In the genomic region with DNA sequence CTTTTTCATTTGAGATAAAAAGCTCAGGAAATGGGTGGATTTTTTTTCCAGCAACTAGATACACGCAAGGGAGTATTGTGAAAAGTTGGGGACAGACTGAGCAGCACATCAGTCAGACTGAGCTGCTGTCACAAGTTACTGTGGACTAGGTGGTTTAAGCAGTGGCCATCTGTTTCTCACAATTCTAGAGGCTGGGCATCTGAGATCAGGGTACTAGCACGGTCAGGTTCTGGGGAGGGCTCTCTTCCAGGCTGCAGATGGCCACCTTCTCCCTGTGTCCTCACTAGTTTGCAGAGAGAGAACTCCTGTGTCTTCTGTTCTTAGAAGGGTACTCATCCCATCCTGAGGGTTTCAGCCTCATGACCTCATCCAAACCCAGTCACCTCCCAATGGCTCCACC, we compare ENCODE assay signal across 17 cellular contexts.
"Had no signal": no experiment of that assay in that cellular context is flagged by ENCODE, and none has a peak within 500 bp of the region (broad histone marks: within the 10 kb centered on the region; RNA-seq: fewer than 3 reads in every experiment).

No MANE protein-coding gene starts in this region.

- H3K4me1 Mint-ChIP-seq: immature natural killer cell, mesothelial cell of epicardium had no signal

- H3K9me3 Mint-ChIP-seq: immature natural killer cell; natural killer cell treated with Interleukin-12 subunit alpha and Interleukin-12 subunit beta and Interleukin-15 and Interleukin-18, amount 100 ng/mL, for 72 hours; stimulated activated naive B cell treated with anti-CD40 and anti-IgM and Interleukin-4, amounts not matched to agents 10 μg/mL and 1 μg/mL and 100 μg/mL, for 72 hours had no signal

- H3K4me3 Mint-ChIP-seq: immature natural killer cell; mesothelial cell of epicardium; natural killer cell treated with Interleukin-12 subunit alpha and Interleukin-12 subunit beta and Interleukin-15 and Interleukin-18, amount 100 ng/mL, for 72 hours; neural progenitor cell; stimulated activated naive B cell treated with anti-CD40 and anti-IgM and Interleukin-4, amounts not matched to agents 10 μg/mL and 1 μg/mL and 100 μg/mL, for 72 hours; stimulated activated naive CD8-positive, alpha-beta T cell treated with anti-CD3 and anti-CD28 coated beads, Interleukin-15, amount 100 ng/mL, for 72 hours had no signal

- H3K36me3 Mint-ChIP-seq: immature natural killer cell; mesothelial cell of epicardium; natural killer cell treated with Interleukin-12 subunit alpha and Interleukin-12 subunit beta and Interleukin-15 and Interleukin-18, amount 100 ng/mL, for 72 hours; neural progenitor cell; stimulated activated naive B cell treated with anti-CD40 and anti-IgM and Interleukin-4, amounts not matched to agents 10 μg/mL and 1 μg/mL and 100 μg/mL, for 72 hours had no signal

- DNase-seq: effector memory CD4-positive, alpha-beta T cell; gastrocnemius medialis; immature natural killer cell; left lung; nucleus accumbens; ovary; right lobe of liver; stimulated activated CD4-positive, alpha-beta T cell treated with anti-CD3 and anti-CD28 coated beads, Interleukin-2, amount 100 ng/mL, for 24 hours; stimulated activated CD4-positive, alpha-beta T cell treated with anti-CD3 and anti-CD28 coated beads, Interleukin-4, amount 100 ng/mL, for 4 hours; stimulated activated naive B cell treated with anti-CD40 and anti-IgM and Interleukin-4, amounts not matched to agents 10 μg/mL and 1 μg/mL and 100 μg/mL, for 72 hours; stimulated activated naive CD8-positive, alpha-beta T cell treated with anti-CD3 and anti-CD28 coated beads, Interleukin-15, amount 100 ng/mL, for 72 hours; testis; upper lobe of right lung had no signal

- H3K27ac Mint-ChIP-seq: immature natural killer cell; mesothelial cell of epicardium; natural killer cell treated with Interleukin-12 subunit alpha and Interleukin-12 subunit beta and Interleukin-15 and Interleukin-18, amount 100 ng/mL, for 72 hours; neural progenitor cell; progenitor cell of endocrine pancreas; stimulated activated naive B cell treated with anti-CD40 and anti-IgM and Interleukin-4, amounts not matched to agents 10 μg/mL and 1 μg/mL and 100 μg/mL, for 72 hours; stimulated activated naive CD8-positive, alpha-beta T cell treated with anti-CD3 and anti-CD28 coated beads, Interleukin-15, amount 100 ng/mL, for 72 hours had no signal
